Comparison of ENCODE assay signal across 8 cellular contexts in the genomic region with DNA sequence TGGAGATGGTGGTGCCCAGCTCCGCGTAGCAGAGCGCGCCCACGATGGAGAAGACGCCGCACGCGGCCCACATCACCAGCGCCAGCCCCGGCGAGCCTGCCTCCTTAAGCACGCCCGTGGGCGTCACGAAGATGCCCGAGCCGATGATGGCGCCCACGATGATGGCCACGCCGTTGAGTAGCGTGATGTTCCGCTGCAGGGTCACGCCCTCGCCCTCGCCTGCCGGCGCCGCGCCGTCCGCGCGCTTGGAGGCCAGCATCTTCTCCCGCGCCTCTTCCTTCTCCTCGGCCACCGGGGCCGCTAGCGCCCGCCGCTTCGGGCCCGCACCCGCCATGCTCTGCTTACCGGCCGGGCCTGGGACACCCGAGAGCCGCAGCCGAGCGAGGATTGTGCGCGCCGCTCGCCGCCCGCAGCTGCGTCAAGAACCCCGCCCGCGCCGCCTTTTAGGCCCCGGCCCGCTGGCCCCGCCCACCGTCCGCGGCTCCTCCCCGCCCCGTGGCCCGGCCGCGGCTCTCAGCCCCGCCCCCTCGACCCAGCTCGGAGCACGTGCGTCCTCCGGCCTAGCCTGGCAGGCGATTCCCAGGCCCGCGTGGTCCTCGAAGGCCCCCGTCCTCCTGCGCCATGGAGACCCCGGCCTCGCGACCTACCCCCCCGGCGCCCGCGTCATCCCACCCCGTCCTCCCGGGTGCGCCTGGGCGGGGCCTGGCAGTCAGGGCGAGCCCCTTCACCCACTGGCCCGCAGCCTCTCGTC. TPM values are rescaled to one million over a fixed set of nuclear protein-coding genes. Genes with fewer than 3 reads are reported as not detected.
DNase-seq lines count a peak whose midpoint lies in the region; ATAC-seq and TF ChIP-seq lines count a peak whose summit lies in the region.
"Not testable (repeated sequence)": the region's sequence is repeated elsewhere in the genome, so short reads cannot be mapped to it uniquely, and the experiment has no call there.

No MANE protein-coding gene starts in this region.

- H3K9me2 ChIP-seq in Loucy (replicated peaks; ENCODE audit: low read depth, low read length): not testable (repeated sequence)

- intact Hi-C loops in activated T-helper 1 cell treated with anti-CD3 and anti-CD28 coated beads, Interleukin-12 subunit alpha, Interleukin-12 subunit beta, Interleukin-2, Interleukin-4 antibody, amounts not matched to agents 30 ng/mL and 10 ng/mL and 1 ng/mL, durations not matched to agents 14 hours and 24 hours and 36 hours (cut with micrococcal nuclease): loop anchor here (5.0 kb wide), 1 partner anchor 194 kb away; the partner anchor contains the start of gene MAZ
- intact Hi-C loops in esophagus squamous epithelium (cut with DNase I): not testable (repeated sequence)

- H3K27ac ChIP-seq in esophagus squamous epithelium: peak overlapping the region; percentile 68 to 87 (median 78)

- peak overlapping the region; percentile 79 for H3K4me2 ChIP-seq in Loucy (ENCODE audit: low read depth, low read length, poor library complexity, severe bottlenecking)

- H3K4me1 ChIP-seq in Loucy (ENCODE audit: insufficient read depth, low read length, poor library complexity, severe bottlenecking); mucosa of stomach (ENCODE audit: control insufficient read depth, insufficient read depth, low read length): not testable (repeated sequence)
- H3K4me1 ChIP-seq in esophagus squamous epithelium: peaks cover 0 to 45% (median 3%) of the 10 kb centered on the region in 3 donors

- H3K4me3 ChIP-seq in Loucy (ENCODE audit: low read length, poor library complexity, severe bottlenecking) (peak overlapping the region; percentile 88), esophagus squamous epithelium (peak overlapping the region; percentile 43 to 82 (median 65)), mucosa of stomach (ENCODE audit: low read length) (peak overlapping the region; percentile 19)

- H3K4me1 Mint-ChIP-seq in activated T-helper 1 cell treated with anti-CD3 and anti-CD28 coated beads, Interleukin-12 subunit alpha, Interleukin-12 subunit beta, Interleukin-2, Interleukin-4 antibody, amounts not matched to agents 30 ng/mL and 10 ng/mL and 1 ng/mL, durations not matched to agents 14 hours and 24 hours and 36 hours (ENCODE audit: low read depth): peaks cover 19% of the 10 kb centered on the region

- not testable (repeated sequence) for TF ChIP-seq CTCF in Loucy (conservative IDR thresholded peaks at IDR 0.05; ENCODE audit: low read length)
- peak in 1 of 6 experiments; percentile 9 for TF ChIP-seq CTCF in esophagus squamous epithelium (IDR thresholded peaks at IDR 0.05)

- ATAC-seq in GM21825 (IDR thresholded peaks at IDR 0.05; ENCODE audit: unreplicated experiment): peak; percentile 40

- H4K20me1 ChIP-seq in Loucy (ENCODE audit: insufficient read depth, low read length, poor library complexity, severe bottlenecking): not testable (repeated sequence)

- not testable (repeated sequence) for H3K27me3 Mint-ChIP-seq in activated T-helper 1 cell treated with anti-CD3 and anti-CD28 coated beads, Interleukin-12 subunit alpha, Interleukin-12 subunit beta, Interleukin-2, Interleukin-4 antibody, amounts not matched to agents 30 ng/mL and 10 ng/mL and 1 ng/mL, durations not matched to agents 14 hours and 24 hours and 36 hours (ENCODE audit: insufficient read depth)

- H3K27me3 ChIP-seq in Loucy (ENCODE audit: insufficient read depth, low read length, poor library complexity, severe bottlenecking); esophagus squamous epithelium; mucosa of stomach (ENCODE audit: control insufficient read depth, insufficient read depth, low read length): not testable (repeated sequence)

- peak overlapping the region; percentile 76 for H3K9ac ChIP-seq in Loucy (ENCODE audit: low read depth, low read length, poor library complexity, severe bottlenecking)
- H3K9ac ChIP-seq in mucosa of stomach (ENCODE audit: low read length): peak overlapping the region; percentile 15

- not testable (repeated sequence) for H3K9me3 Mint-ChIP-seq in activated T-helper 1 cell treated with anti-CD3 and anti-CD28 coated beads, Interleukin-12 subunit alpha, Interleukin-12 subunit beta, Interleukin-2, Interleukin-4 antibody, amounts not matched to agents 30 ng/mL and 10 ng/mL and 1 ng/mL, durations not matched to agents 14 hours and 24 hours and 36 hours

- peak overlapping the region; percentile 90 for H2AFZ ChIP-seq in Loucy (ENCODE audit: low read length)

- not testable (repeated sequence) for H3F3A ChIP-seq in Loucy (ENCODE audit: low read depth)

- not testable (repeated sequence) for H3K9me3 ChIP-seq in Loucy (ENCODE audit: insufficient read depth, low read depth, low read length); esophagus squamous epithelium; mucosa of stomach (ENCODE audit: control insufficient read depth, low read length)

- WGBS in esophagus squamous epithelium, 2 donors: 0% methylated on average over 13 of the region's 100 CpGs; no CpG with 5 or more reads in 1 of the 2 donors

- peak overlapping the region; percentile 100 for H3K27ac Mint-ChIP-seq in activated T-helper 1 cell treated with anti-CD3 and anti-CD28 coated beads, Interleukin-12 subunit alpha, Interleukin-12 subunit beta, Interleukin-2, Interleukin-4 antibody, amounts not matched to agents 30 ng/mL and 10 ng/mL and 1 ng/mL, durations not matched to agents 14 hours and 24 hours and 36 hours

- peak overlapping the region; percentile 99 for H3K4me3 Mint-ChIP-seq in activated T-helper 1 cell treated with anti-CD3 and anti-CD28 coated beads, Interleukin-12 subunit alpha, Interleukin-12 subunit beta, Interleukin-2, Interleukin-4 antibody, amounts not matched to agents 30 ng/mL and 10 ng/mL and 1 ng/mL, durations not matched to agents 14 hours and 24 hours and 36 hours

- TF ChIP-seq POLR2A in Raji (IDR thresholded peaks at IDR 0.05; ENCODE audit: insufficient read depth, low read depth, low read length) (peak; percentile 88), esophagus squamous epithelium (IDR thresholded peaks at IDR 0.05) (peak in 2 of 4 donors; percentile 83 to 89)

- not testable (repeated sequence) for H3K36me3 ChIP-seq in Loucy (ENCODE audit: insufficient read depth, low read length); esophagus squamous epithelium; mucosa of stomach (ENCODE audit: control insufficient read depth, insufficient read depth, low read length)

- H3K79me2 ChIP-seq in Loucy (ENCODE audit: insufficient read depth, low read length): peaks cover 35% of the 10 kb centered on the region

- peaks cover 14% of the 10 kb centered on the region for H3K36me3 Mint-ChIP-seq in activated T-helper 1 cell treated with anti-CD3 and anti-CD28 coated beads, Interleukin-12 subunit alpha, Interleukin-12 subunit beta, Interleukin-2, Interleukin-4 antibody, amounts not matched to agents 30 ng/mL and 10 ng/mL and 1 ng/mL, durations not matched to agents 14 hours and 24 hours and 36 hours (ENCODE audit: low read depth)

- peak; percentile 16 for DNase-seq in COR-L47 (lab: John Stamatoyannopoulos, UW)
- DNase-seq in activated T-helper 1 cell treated with anti-CD3 and anti-CD28 coated beads, Interleukin-12 subunit alpha, Interleukin-12 subunit beta, Interleukin-2, Interleukin-4 antibody, amounts not matched to agents 30 ng/mL and 10 ng/mL and 1 ng/mL, durations not matched to agents 14 hours and 24 hours and 36 hours (ENCODE audit: low spot score): peak; percentile 86
- not testable (repeated sequence) for DNase-seq in esophagus squamous epithelium (lab: John Stamatoyannopoulos, UW)
- peak; percentile 84 to 88 for DNase-seq in stimulated activated CD8-positive, alpha-beta memory T cell treated with anti-CD3 and anti-CD28 coated beads, Interleukin-2, amount 100 ng/mL, for 1 hour (ENCODE audit: low read depth in 2 of 2)

RNA-seq across cellular contexts. Expression of gene SPN, which starts 49.6 kb away (rescaled TPM):
- total RNA-seq in activated T-helper 1 cell treated with anti-CD3 and anti-CD28 coated beads, Interleukin-12 subunit alpha, Interleukin-12 subunit beta, Interleukin-2, Interleukin-4 antibody, amounts not matched to agents 30 ng/mL and 10 ng/mL and 1 ng/mL, durations not matched to agents 14 hours and 24 hours and 36 hours: 191 and 196 TPM in 2 replicates
- total RNA-seq in esophagus squamous epithelium: 1 to 10 TPM; 1.3 to 4.2 (median 2.8) TPM

Comparison
In these comparisons a context has a peak if more than half of its experiments do, and no peak if none do; other contexts are left out.
1. H3K4me3 ChIP-seq: peak in every context shown above with its lines; median percentile 88 in Loucy; 65 in esophagus squamous epithelium; 19 in mucosa of stomach.
2. RNA of gene SPN, which starts 49.6 kb away (total RNA-seq): 191 to 196 TPM in activated T-helper 1 cell treated with anti-CD3 and anti-CD28 coated beads, Interleukin-12 subunit alpha, Interleukin-12 subunit beta, Interleukin-2, Interleukin-4 antibody, amounts not matched to agents 30 ng/mL and 10 ng/mL and 1 ng/mL, durations not matched to agents 14 hours and 24 hours and 36 hours; 1.3 to 4.2 TPM in esophagus squamous epithelium; every median in the first group is over 10 times any median in the second.